In genomic region chr7:69429817-69430501, GRCh38 we compare ENCODE assay signal across 10 cellular contexts.
A peak's percentile ranks its signal among the peaks of the same experiment; 100 is the strongest.
DNase-seq lines count a peak whose midpoint lies in the region; ATAC-seq and TF ChIP-seq lines count a peak whose summit lies in the region.
"Had no signal": no experiment of that assay in that cellular context is flagged by ENCODE, and none has a peak within 500 bp of the region (broad histone marks: within the 10 kb centered on the region; RNA-seq: fewer than 3 reads in every experiment).

No MANE protein-coding gene starts in this region.

- intact Hi-C loops in posterior cingulate gyrus (cut with DNase I), result no loop called here

- POLR2A ChIA-PET in HEK293T (lab: Yijun Ruan, JAX), result interaction anchor here (1.2 kb wide), 1 partner anchor 17 kb away, joined by 3 read pairs; no protein-coding TSS in a partner anchor

- peaks cover 67% of the 10 kb centered on the region for H3K4me1 ChIP-seq in BLaER1

- no peaks in the 10 kb centered on the region for H3K27me3 ChIP-seq in BLaER1

- ATAC-seq in HG02798 (IDR thresholded peaks at IDR 0.05; ENCODE audit: poor library complexity, unreplicated experiment), result no peak

- H3K4me2 ChIP-seq in BLaER1, result peak overlapping the region; percentile 94

- H3K9me3 ChIP-seq in BLaER1, result no peaks in the 10 kb centered on the region

- CTCF ChIA-PET in HEK293T (lab: Yijun Ruan, JAX), result no interaction called here

- no peaks in the 10 kb centered on the region for H3K36me3 ChIP-seq in BLaER1
- H3K36me3 ChIP-seq: spleen had no signal

- peak overlapping the region; percentile 60 for H3K9ac ChIP-seq in BLaER1

- peak overlapping the region; percentile 36; the same call in 1 of the 2 replicates for H3K4me3 ChIP-seq in BLaER1

- no peaks in the 10 kb centered on the region for H4K20me1 ChIP-seq in BLaER1

- DNase-seq in NCI-H446 treated with DMSO at 0.1 percent for 48 hours (lab: John Stamatoyannopoulos, UW), result peak; percentile 67
- DNase-seq in globus pallidus (ENCODE audit: low spot score), result peak; percentile 57
- peak; percentile 32 to 93 (median 58) for DNase-seq in posterior cingulate gyrus
- DNase-seq in HEK293T (ENCODE audit: extremely low spot score), result no peak
- DNase-seq in RPMI8226, result no peak
- no peak for DNase-seq in occipital lobe (lab: John Stamatoyannopoulos, UW)
- DNase-seq: CD8-positive, alpha-beta memory T cell; spleen had no signal

- peak overlapping the region; percentile 79 for H3K27ac ChIP-seq in BLaER1
- H3K27ac ChIP-seq: spleen had no signal

TF ChIP-seq in HEK293T, 16 proteins besides CTCF, POLR2A, EP300 and RAD21:
- TF ChIP-seq NFRKB (IDR thresholded peaks at IDR 0.05) (no peak), ZNF384 (IDR thresholded peaks at IDR 0.05) (no peak), FOXK2 (IDR thresholded peaks at IDR 0.05) (no peak), TARDBP (IDR thresholded peaks at IDR 0.05) (no peak), CTBP1 (IDR thresholded peaks at IDR 0.05; ENCODE audit: borderline replicate concordance) (no peak), HDGF (IDR thresholded peaks at IDR 0.05; ENCODE audit: borderline replicate concordance) (no peak), LEF1 (IDR thresholded peaks at IDR 0.05; ENCODE audit: borderline replicate concordance) (no peak), L3MBTL2 (conservative IDR thresholded peaks at IDR 0.05) (no peak), SP1 (IDR thresholded peaks at IDR 0.05) (no peak), ARNT (IDR thresholded peaks at IDR 0.05) (no peak), SUZ12 (IDR thresholded peaks at IDR 0.05) (no peak), FOXA1 (IDR thresholded peaks at IDR 0.05) (no peak), ELF4 (IDR thresholded peaks at IDR 0.05) (no peak), BHLHE40 (IDR thresholded peaks at IDR 0.05; ENCODE audit: borderline replicate concordance) (no peak), PKNOX1 (IDR thresholded peaks at IDR 0.05) (no peak), FOXM1 (IDR thresholded peaks at IDR 0.05; ENCODE audit: borderline replicate concordance) (no peak)

Comparison
In these comparisons a context has a peak if more than half of its experiments do, and no peak if none do; other contexts are left out.
1. DNase-seq: peak in NCI-H446 treated with DMSO at 0.1 percent for 48 hours (single experiment), globus pallidus (single experiment) and posterior cingulate gyrus (10 of 10); none in HEK293T (single experiment), RPMI8226 (single experiment) and occipital lobe (single experiment).